In the genomic region with DNA sequence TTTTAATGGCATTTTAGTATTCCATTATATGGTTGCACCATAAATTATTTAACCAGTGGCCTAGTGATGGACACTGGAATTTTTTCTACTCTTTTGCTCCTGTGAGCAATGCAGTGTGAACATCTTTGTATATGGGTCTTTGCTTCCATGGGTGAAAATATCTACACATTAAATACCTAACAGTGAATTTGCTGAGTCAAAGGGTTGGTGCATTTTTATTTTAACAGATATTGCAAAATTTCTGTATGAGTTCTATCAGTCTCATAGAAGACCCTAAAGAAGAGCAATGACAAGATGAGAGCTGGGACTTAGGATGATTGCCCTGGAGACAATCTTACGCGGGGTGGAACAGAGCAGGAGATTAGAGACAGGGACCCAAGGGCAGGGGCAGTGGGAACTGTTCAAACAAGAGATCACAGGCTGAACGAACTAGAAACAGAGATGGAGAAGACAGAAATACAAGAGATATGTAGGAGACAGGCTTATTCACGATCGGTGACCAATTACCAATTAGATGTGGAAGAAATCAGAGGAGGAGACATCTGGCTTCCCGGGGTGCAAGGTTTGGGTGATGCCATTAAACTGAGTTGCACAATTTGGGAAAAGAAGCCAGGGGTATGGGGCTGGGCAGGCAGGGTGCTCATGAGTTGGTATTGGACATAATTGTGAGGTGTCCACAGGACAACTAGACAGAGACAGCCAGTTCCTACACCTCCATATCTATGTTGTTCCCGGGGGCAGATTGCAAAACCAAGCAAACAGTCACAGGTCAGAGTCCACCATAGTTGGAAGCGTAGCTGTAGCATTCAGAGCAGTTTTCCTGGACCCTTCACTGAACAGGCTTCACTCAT, we compare ENCODE assay signal across 1 cellular context.
TF ChIP-seq lines count a peak whose summit lies in the region.

No MANE protein-coding gene starts in this region.

TF ChIP-seq in HepG2, 621 proteins besides CTCF, POLR2A, EP300 and RAD21 (continued from another document and continues in another):
- TF ChIP-seq, protein P1, sequence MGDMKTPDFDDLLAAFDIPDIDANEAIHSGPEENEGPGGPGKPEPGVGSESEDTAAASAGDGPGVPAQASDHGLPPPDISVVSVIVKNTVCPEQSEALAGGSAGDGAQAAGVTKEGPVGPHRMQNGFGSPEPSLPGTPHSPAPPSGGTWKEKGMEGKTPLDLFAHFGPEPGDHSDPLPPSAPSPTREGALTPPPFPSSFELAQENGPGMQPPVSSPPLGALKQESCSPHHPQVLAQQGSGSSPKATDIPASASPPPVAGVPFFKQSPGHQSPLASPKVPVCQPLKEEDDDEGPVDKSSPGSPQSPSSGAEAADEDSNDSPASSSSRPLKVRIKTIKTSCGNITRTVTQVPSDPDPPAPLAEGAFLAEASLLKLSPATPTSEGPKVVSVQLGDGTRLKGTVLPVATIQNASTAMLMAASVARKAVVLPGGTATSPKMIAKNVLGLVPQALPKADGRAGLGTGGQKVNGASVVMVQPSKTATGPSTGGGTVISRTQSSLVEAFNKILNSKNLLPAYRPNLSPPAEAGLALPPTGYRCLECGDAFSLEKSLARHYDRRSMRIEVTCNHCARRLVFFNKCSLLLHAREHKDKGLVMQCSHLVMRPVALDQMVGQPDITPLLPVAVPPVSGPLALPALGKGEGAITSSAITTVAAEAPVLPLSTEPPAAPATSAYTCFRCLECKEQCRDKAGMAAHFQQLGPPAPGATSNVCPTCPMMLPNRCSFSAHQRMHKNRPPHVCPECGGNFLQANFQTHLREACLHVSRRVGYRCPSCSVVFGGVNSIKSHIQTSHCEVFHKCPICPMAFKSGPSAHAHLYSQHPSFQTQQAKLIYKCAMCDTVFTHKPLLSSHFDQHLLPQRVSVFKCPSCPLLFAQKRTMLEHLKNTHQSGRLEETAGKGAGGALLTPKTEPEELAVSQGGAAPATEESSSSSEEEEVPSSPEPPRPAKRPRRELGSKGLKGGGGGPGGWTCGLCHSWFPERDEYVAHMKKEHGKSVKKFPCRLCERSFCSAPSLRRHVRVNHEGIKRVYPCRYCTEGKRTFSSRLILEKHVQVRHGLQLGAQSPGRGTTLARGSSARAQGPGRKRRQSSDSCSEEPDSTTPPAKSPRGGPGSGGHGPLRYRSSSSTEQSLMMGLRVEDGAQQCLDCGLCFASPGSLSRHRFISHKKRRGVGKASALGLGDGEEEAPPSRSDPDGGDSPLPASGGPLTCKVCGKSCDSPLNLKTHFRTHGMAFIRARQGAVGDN (CRISPR knock-in tag; IDR thresholded peaks at IDR 0.05), result no peak
- TF ChIP-seq NR3C1 (CRISPR knock-in tag; IDR thresholded peaks at IDR 0.05) (no peak), FOXA3 (CRISPR knock-in tag; IDR thresholded peaks at IDR 0.05) (peak; percentile 98), MZF1 (CRISPR knock-in tag; IDR thresholded peaks at IDR 0.05; ENCODE audit: borderline replicate concordance) (no peak), ATF7-NPFF (CRISPR knock-in tag; IDR thresholded peaks at IDR 0.05; ENCODE audit: low read depth) (peak; percentile 66), ZNF572 (CRISPR knock-in tag; IDR thresholded peaks at IDR 0.05) (no peak), ZNF382 (CRISPR knock-in tag; IDR thresholded peaks at IDR 0.05; ENCODE audit: borderline replicate concordance) (no peak), KAT2B (IDR thresholded peaks at IDR 0.05; ENCODE audit: borderline replicate concordance, low read depth, low read length) (no peak), ZNF879 (CRISPR knock-in tag; IDR thresholded peaks at IDR 0.05) (no peak), HIVEP1 (CRISPR knock-in tag; IDR thresholded peaks at IDR 0.05) (no peak), NR2C2 (CRISPR knock-in tag; IDR thresholded peaks at IDR 0.05; ENCODE audit: borderline replicate concordance) (peak; percentile 78), E2F1 (CRISPR knock-in tag; IDR thresholded peaks at IDR 0.05) (no peak), PREB (CRISPR knock-in tag; IDR thresholded peaks at IDR 0.05) (no peak), SNAPC4 (CRISPR knock-in tag; IDR thresholded peaks at IDR 0.05) (no peak), FLYWCH1 (CRISPR knock-in tag; IDR thresholded peaks at IDR 0.05) (no peak), PHB2 (IDR thresholded peaks at IDR 0.05; ENCODE audit: partially characterized antibody) (no peak), ZNF280B (CRISPR knock-in tag; IDR thresholded peaks at IDR 0.05; ENCODE audit: borderline replicate concordance) (no peak), ZNF225 (CRISPR knock-in tag; IDR thresholded peaks at IDR 0.05) (no peak), SMAD3 (CRISPR knock-in tag; IDR thresholded peaks at IDR 0.05) (peak; percentile 98), BRCA1 (CRISPR knock-in tag; IDR thresholded peaks at IDR 0.05) (no peak), SALL1 (CRISPR knock-in tag; IDR thresholded peaks at IDR 0.05) (peak; percentile 99), ZBTB21 (CRISPR knock-in tag; IDR thresholded peaks at IDR 0.05) (peak; percentile 58), HNRNPUL1 (IDR thresholded peaks at IDR 0.05; ENCODE audit: low read depth, low read length) (no peak), TOE1 (CRISPR knock-in tag; IDR thresholded peaks at IDR 0.05) (0 out of 2 replicates have a peak, but pooled peaks have one; percentile 62), MEIS1 (CRISPR knock-in tag; IDR thresholded peaks at IDR 0.05; ENCODE audit: borderline replicate concordance) (peak; percentile 90; the same call in 1 of the 2 replicates), ZNF546 (CRISPR knock-in tag; conservative IDR thresholded peaks at IDR 0.05) (no peak), DR1 (CRISPR knock-in tag; IDR thresholded peaks at IDR 0.05) (no peak), ZNF761 (CRISPR knock-in tag; conservative IDR thresholded peaks at IDR 0.05) (peak; percentile 57; the same call in 1 of the 2 replicates), BCL3 (CRISPR knock-in tag; IDR thresholded peaks at IDR 0.05) (peak; percentile 84), GABPB1 (CRISPR knock-in tag; IDR thresholded peaks at IDR 0.05) (peak; percentile 66)
- TF ChIP-seq, protein P2, sequence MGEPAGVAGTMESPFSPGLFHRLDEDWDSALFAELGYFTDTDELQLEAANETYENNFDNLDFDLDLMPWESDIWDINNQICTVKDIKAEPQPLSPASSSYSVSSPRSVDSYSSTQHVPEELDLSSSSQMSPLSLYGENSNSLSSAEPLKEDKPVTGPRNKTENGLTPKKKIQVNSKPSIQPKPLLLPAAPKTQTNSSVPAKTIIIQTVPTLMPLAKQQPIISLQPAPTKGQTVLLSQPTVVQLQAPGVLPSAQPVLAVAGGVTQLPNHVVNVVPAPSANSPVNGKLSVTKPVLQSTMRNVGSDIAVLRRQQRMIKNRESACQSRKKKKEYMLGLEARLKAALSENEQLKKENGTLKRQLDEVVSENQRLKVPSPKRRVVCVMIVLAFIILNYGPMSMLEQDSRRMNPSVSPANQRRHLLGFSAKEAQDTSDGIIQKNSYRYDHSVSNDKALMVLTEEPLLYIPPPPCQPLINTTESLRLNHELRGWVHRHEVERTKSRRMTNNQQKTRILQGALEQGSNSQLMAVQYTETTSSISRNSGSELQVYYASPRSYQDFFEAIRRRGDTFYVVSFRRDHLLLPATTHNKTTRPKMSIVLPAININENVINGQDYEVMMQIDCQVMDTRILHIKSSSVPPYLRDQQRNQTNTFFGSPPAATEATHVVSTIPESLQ (CRISPR knock-in tag; conservative IDR thresholded peaks at IDR 0.05), result no peak; the same call in 1 of the 2 replicates
- TF ChIP-seq, protein P3, sequence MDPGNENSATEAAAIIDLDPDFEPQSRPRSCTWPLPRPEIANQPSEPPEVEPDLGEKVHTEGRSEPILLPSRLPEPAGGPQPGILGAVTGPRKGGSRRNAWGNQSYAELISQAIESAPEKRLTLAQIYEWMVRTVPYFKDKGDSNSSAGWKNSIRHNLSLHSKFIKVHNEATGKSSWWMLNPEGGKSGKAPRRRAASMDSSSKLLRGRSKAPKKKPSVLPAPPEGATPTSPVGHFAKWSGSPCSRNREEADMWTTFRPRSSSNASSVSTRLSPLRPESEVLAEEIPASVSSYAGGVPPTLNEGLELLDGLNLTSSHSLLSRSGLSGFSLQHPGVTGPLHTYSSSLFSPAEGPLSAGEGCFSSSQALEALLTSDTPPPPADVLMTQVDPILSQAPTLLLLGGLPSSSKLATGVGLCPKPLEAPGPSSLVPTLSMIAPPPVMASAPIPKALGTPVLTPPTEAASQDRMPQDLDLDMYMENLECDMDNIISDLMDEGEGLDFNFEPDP (CRISPR knock-in tag; conservative IDR thresholded peaks at IDR 0.05), result 0 out of 2 replicates have a peak, but pooled peaks have one; percentile 87
- TF ChIP-seq, protein P4, sequence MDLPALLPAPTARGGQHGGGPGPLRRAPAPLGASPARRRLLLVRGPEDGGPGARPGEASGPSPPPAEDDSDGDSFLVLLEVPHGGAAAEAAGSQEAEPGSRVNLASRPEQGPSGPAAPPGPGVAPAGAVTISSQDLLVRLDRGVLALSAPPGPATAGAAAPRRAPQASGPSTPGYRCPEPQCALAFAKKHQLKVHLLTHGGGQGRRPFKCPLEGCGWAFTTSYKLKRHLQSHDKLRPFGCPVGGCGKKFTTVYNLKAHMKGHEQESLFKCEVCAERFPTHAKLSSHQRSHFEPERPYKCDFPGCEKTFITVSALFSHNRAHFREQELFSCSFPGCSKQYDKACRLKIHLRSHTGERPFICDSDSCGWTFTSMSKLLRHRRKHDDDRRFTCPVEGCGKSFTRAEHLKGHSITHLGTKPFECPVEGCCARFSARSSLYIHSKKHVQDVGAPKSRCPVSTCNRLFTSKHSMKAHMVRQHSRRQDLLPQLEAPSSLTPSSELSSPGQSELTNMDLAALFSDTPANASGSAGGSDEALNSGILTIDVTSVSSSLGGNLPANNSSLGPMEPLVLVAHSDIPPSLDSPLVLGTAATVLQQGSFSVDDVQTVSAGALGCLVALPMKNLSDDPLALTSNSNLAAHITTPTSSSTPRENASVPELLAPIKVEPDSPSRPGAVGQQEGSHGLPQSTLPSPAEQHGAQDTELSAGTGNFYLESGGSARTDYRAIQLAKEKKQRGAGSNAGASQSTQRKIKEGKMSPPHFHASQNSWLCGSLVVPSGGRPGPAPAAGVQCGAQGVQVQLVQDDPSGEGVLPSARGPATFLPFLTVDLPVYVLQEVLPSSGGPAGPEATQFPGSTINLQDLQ (CRISPR knock-in tag; IDR thresholded peaks at IDR 0.05), result peak; percentile 61; the same call in 1 of the 2 replicates
